ENCODE assay signal across 8 cellular contexts in the genomic region with DNA sequence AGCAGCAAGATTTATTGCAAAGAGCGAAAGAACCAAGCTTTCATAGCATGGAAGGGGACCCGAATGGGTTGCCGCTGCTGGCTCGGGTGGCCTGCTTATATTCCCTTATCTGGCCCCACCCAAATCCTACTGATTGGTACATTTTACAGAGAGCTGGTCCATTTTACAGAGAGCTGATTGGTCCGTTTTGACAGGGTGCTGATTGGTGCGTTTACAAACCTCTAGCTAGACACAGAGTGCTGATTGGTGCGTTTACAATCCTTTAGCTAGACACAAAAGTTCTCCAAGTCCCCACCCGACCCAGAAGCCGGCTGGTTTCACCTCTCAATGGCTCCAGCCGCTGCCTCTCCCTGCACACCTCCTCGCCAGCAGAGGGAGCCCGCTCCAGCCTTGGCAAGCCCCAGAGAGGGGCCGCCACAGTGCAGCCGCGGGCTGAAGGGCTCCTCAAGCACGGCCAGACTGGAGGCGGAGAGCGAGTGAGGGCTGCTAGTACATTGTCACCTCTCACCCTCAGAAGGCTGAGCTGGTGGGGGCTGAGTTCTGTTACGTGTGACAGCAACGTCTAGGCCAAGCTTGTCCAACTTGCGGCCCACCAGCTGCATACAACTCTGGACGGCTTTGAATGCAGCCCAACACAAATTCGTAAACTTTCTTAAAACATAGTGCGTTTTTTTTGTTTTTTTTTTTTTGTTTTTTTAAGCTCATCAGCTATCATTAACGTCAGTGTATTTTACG. TPM values are rescaled to one million over a fixed set of nuclear protein-coding genes. Genes with fewer than 3 reads are reported as not detected.
DNase-seq lines count a peak whose midpoint lies in the region; ATAC-seq lines count a peak whose summit lies in the region.

No MANE protein-coding gene starts in this region.

- H3K27me3 Mint-ChIP-seq in activated naive CD4-positive, alpha-beta T cell treated with anti-CD3 and anti-CD28 coated beads, Interleukin-2, amount 10 ng/mL, durations not matched to agents 7 days and 5 days = peaks cover 13% of the 10 kb centered on the region

- H3K4me1 Mint-ChIP-seq in activated naive CD4-positive, alpha-beta T cell treated with anti-CD3 and anti-CD28 coated beads, Interleukin-2, amount 10 ng/mL, durations not matched to agents 7 days and 5 days = peaks cover 6% of the 10 kb centered on the region

- peak; percentile 90 for ATAC-seq in HG02623 (IDR thresholded peaks at IDR 0.05; ENCODE audit: unreplicated experiment)

- in situ Hi-C loops in ACHN (cut with HindIII; ENCODE audit: low pct_ligation_motif_present, low pct_unique_long_range_greater_than_20kb, low sequenced_read_pairs) = no loop called here

- DNase-seq in DMS153 (lab: John Stamatoyannopoulos, UW) = peak; percentile 46
- DNase-seq in RPMI7951 (ENCODE audit: low read depth) = peak; percentile 46
- peak; percentile 72 for DNase-seq in activated naive CD4-positive, alpha-beta T cell treated with anti-CD3 and anti-CD28 coated beads, Interleukin-2, amount 10 ng/mL, durations not matched to agents 7 days and 5 days
- DNase-seq in iPS-NIHi7 (ENCODE audit: extremely low spot score) = peak; percentile 40
- peak; percentile 37 to 62 for DNase-seq in stimulated activated CD4-positive, alpha-beta T cell treated with anti-CD3 and anti-CD28 coated beads, Interleukin-2, amount 100 ng/mL, for 48 hours
- DNase-seq in ACHN = no peak
- no peak for DNase-seq in NCI-H187 (lab: John Stamatoyannopoulos, UW)

- CTCF ChIA-PET in activated naive CD4-positive, alpha-beta T cell treated with anti-CD3 and anti-CD28 coated beads, Interleukin-2, amount 10 ng/mL, durations not matched to agents 7 days and 5 days (lab: Charles Lee) = interaction anchor here (0.7 to 1.6 kb wide), 7 partner anchors 9 to 483 kb away, joined by 3 to 5 read pairs (median 3); no protein-coding TSS in a partner anchor

- H3K4me3 Mint-ChIP-seq in activated naive CD4-positive, alpha-beta T cell treated with anti-CD3 and anti-CD28 coated beads, Interleukin-2, amount 10 ng/mL, durations not matched to agents 7 days and 5 days = peak overlapping the region; percentile 63

- H3K9me3 Mint-ChIP-seq in activated naive CD4-positive, alpha-beta T cell treated with anti-CD3 and anti-CD28 coated beads, Interleukin-2, amount 10 ng/mL, durations not matched to agents 7 days and 5 days = peaks cover 2% of the 10 kb centered on the region

- peak overlapping the region; percentile 22 for H3K27ac Mint-ChIP-seq in activated naive CD4-positive, alpha-beta T cell treated with anti-CD3 and anti-CD28 coated beads, Interleukin-2, amount 10 ng/mL, durations not matched to agents 7 days and 5 days

- no peaks in the 10 kb centered on the region for H3K36me3 Mint-ChIP-seq in activated naive CD4-positive, alpha-beta T cell treated with anti-CD3 and anti-CD28 coated beads, Interleukin-2, amount 10 ng/mL, durations not matched to agents 7 days and 5 days

RNA-seq across cellular contexts. Expression of a gene that starts 8.7 kb away (rescaled TPM):
- not detected in 2 replicates for total RNA-seq in RPMI7951 (2014; rRNA removed; shearing (Covaris generic))

RNA-seq across cellular contexts. Expression of a gene that starts 24.1 kb away (rescaled TPM):
- total RNA-seq in RPMI7951 (2014; rRNA removed; shearing (Covaris generic)) = 37.5 and 39.5 TPM in 2 replicates

Comparison
In these comparisons a context has a peak if more than half of its experiments do, and no peak if none do; other contexts are left out.
1. DNase-seq: peak in DMS153 (single experiment), RPMI7951 (single experiment), activated naive CD4-positive, alpha-beta T cell treated with anti-CD3 and anti-CD28 coated beads, Interleukin-2, amount 10 ng/mL, durations not matched to agents 7 days and 5 days (single experiment), iPS-NIHi7 (single experiment) and stimulated activated CD4-positive, alpha-beta T cell treated with anti-CD3 and anti-CD28 coated beads, Interleukin-2, amount 100 ng/mL, for 48 hours (2 of 2); none in ACHN (single experiment) and NCI-H187 (0 of 2).